In the genomic region with DNA sequence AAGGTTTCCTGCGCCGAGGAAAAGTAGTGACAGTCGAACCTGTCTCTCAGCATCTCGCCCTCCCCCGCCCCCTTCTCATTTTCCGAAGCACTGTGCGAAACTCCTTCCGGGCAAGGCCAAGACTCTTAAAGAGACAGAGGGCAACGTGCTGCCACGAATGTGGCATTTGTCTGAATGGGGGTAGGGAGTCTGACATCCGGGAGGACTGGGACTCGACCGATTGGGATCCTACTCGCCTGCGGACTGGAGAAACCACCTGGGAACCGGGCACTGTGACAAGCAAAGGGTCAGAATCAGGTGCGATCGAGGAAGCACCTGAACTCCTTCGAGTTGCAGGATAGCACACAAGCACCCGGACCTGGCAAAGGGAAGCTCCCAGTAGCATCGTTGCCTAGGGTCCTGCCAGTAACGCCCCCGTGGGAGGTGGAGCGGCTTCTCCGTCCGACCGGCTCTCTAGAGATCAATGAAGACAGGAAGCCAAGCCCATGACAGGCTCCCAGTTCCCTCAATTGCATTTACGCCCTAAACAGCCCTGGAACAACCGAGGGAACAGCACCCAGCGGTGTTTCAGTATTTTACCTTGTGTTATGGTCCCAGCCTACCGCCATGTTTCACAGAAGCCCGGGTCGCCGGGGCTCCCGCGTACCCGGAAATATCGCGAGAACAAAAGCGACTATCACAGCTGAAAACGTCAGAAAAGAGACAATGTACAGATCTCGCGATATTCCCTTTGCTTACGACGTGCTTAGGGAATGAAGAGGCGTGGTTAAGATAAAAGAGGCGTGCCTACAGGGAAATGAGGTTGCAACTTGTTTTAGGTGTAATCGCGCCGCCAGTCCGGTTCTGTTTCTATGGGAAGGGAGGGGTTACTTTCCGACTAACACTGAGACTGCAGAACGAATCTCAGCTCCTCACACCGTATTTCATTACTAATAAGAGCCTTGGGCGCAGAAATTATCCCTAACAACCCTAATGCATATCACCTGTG, we compare ENCODE assay signal across 8 cellular contexts. TPM values are rescaled to one million over a fixed set of nuclear protein-coding genes. Genes with fewer than 3 reads are reported as not detected.
A peak's percentile ranks its signal among the peaks of the same experiment; 100 is the strongest.
DNase-seq lines count a peak whose midpoint lies in the region; ATAC-seq lines count a peak whose summit lies in the region.

A gene with protein sequence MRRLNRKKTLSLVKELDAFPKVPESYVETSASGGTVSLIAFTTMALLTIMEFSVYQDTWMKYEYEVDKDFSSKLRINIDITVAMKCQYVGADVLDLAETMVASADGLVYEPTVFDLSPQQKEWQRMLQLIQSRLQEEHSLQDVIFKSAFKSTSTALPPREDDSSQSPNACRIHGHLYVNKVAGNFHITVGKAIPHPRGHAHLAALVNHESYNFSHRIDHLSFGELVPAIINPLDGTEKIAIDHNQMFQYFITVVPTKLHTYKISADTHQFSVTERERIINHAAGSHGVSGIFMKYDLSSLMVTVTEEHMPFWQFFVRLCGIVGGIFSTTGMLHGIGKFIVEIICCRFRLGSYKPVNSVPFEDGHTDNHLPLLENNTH (minus strand): TSS at position 637 of the 988 bp plus-strand sequence. CDS start 9,539 bp downstream, outside the sequence.

- WGBS in mesenchymal stem cell: under 1% methylated on average over 52 of the region's 55 CpGs

- H3K4me1 Mint-ChIP-seq in activated CD8-positive, alpha-beta memory T cell treated with anti-CD3 and anti-CD28 coated beads, Interleukin-2, amount 10 ng/mL, durations not matched to agents 7 days and 5 days: peaks cover 35% of the 10 kb centered on the region

- H3K4me3 ChIP-seq in NT2/D1 (ENCODE audit: insufficient read length, low read depth) (peak within 1 kb of the TSS; percentile 99), endocrine pancreas (ENCODE audit: control insufficient read depth, insufficient read depth, low read length) (peak within 1 kb of the TSS; percentile 88), mesenchymal stem cell (ENCODE audit: insufficient read depth in 1 of 2, low read depth in 1 of 2, low read length in 2 of 2) (peak within 1 kb of the TSS; percentile 91 to 97)

- H3K9ac ChIP-seq in NT2/D1 (ENCODE audit: insufficient read length, low read depth) (peak within 1 kb of the TSS; percentile 98), endocrine pancreas (ENCODE audit: control insufficient read depth, insufficient read depth, low read length) (peak within 1 kb of the TSS; percentile 81), mesenchymal stem cell (ENCODE audit: low read length) (peak within 1 kb of the TSS; percentile 95)

- H3K27ac ChIP-seq in mesenchymal stem cell (ENCODE audit: low read length, poor library complexity, severe bottlenecking): peak within 1 kb of the TSS; percentile 92

- H3K4ac ChIP-seq in mesenchymal stem cell (ENCODE audit: low read depth in 1 of 2, low read length in 2 of 2): peak within 1 kb of the TSS; percentile 12 to 82

- peak within 1 kb of the TSS; percentile 88 for H3K27ac Mint-ChIP-seq in activated CD8-positive, alpha-beta memory T cell treated with anti-CD3 and anti-CD28 coated beads, Interleukin-2, amount 10 ng/mL, durations not matched to agents 7 days and 5 days

- H3K14ac ChIP-seq in mesenchymal stem cell (ENCODE audit: low read length in 2 of 2): peak within 1 kb of the TSS in 1 of 2 experiments; percentile 30

- peak within 1 kb of the TSS; percentile 35 for H2BK120ac ChIP-seq in mesenchymal stem cell (ENCODE audit: low read depth, low read length)

- peak within 1 kb of the TSS; percentile 84 for H3K4me3 Mint-ChIP-seq in activated CD8-positive, alpha-beta memory T cell treated with anti-CD3 and anti-CD28 coated beads, Interleukin-2, amount 10 ng/mL, durations not matched to agents 7 days and 5 days

- peak within 1 kb of the TSS; percentile 88 for H4K91ac ChIP-seq in mesenchymal stem cell (ENCODE audit: low read length)

- H3K18ac ChIP-seq in mesenchymal stem cell (ENCODE audit: low read depth in 1 of 2, low read length in 2 of 2): peak within 1 kb of the TSS; percentile 84 to 89

- no peaks in the 10 kb centered on the region for H3K27me3 Mint-ChIP-seq in activated CD8-positive, alpha-beta memory T cell treated with anti-CD3 and anti-CD28 coated beads, Interleukin-2, amount 10 ng/mL, durations not matched to agents 7 days and 5 days

- peaks cover 17% of the 10 kb centered on the region for H3K36me3 Mint-ChIP-seq in activated CD8-positive, alpha-beta memory T cell treated with anti-CD3 and anti-CD28 coated beads, Interleukin-2, amount 10 ng/mL, durations not matched to agents 7 days and 5 days

- H3K27me3 ChIP-seq in NT2/D1 (ENCODE audit: insufficient read depth, insufficient read length) (no peaks in the 10 kb centered on the region), endocrine pancreas (ENCODE audit: control insufficient read depth, insufficient read depth, low read length) (no peaks in the 10 kb centered on the region), mesenchymal stem cell (ENCODE audit: control insufficient read depth in 1 of 2, insufficient read depth in 1 of 2, low read length in 2 of 2) (no peaks in the 10 kb centered on the region)

- peak within 1 kb of the TSS; percentile 53 for H3K4me2 ChIP-seq in mesenchymal stem cell (ENCODE audit: low read length, poor library complexity, severe bottlenecking)

- H2BK15ac ChIP-seq in mesenchymal stem cell (ENCODE audit: low read depth, poor library complexity, severe bottlenecking): peak within 1 kb of the TSS; percentile 87

- H2BK5ac ChIP-seq in mesenchymal stem cell (ENCODE audit: low read depth, low read length, poor library complexity, severe bottlenecking): peak within 1 kb of the TSS; percentile 51

- H3K79me1 ChIP-seq in mesenchymal stem cell (replicated peaks; ENCODE audit: low read length, poor library complexity, severe bottlenecking): peaks cover 9% of the 10 kb centered on the region

- peak within 1 kb of the TSS; percentile 94 for H4K8ac ChIP-seq in mesenchymal stem cell (ENCODE audit: low read length)

- no peaks in the 10 kb centered on the region for H3K4me1 ChIP-seq in NT2/D1 (ENCODE audit: insufficient read depth, insufficient read length)
- H3K4me1 ChIP-seq in endocrine pancreas (ENCODE audit: control insufficient read depth, insufficient read depth, low read length): peaks cover 17% of the 10 kb centered on the region
- H3K4me1 ChIP-seq in mesenchymal stem cell (ENCODE audit: control insufficient read depth, insufficient read depth, low read depth, low read length): no peaks in the 10 kb centered on the region

- H2AFZ ChIP-seq in mesenchymal stem cell (ENCODE audit: low read depth, low read length): peak within 1 kb of the TSS; percentile 65

- CTCF ChIA-PET in activated CD8-positive, alpha-beta memory T cell treated with anti-CD3 and anti-CD28 coated beads, Interleukin-2, amount 10 ng/mL, durations not matched to agents 7 days and 5 days (lab: Charles Lee): interaction anchor here (1.1 kb wide), 1 partner anchor 64 kb away, joined by 3 read pairs; no protein-coding TSS in a partner anchor

- H2AK5ac ChIP-seq in mesenchymal stem cell (ENCODE audit: low read length, severe bottlenecking): peak within 1 kb of the TSS; percentile 14

- peak; percentile 96 for ATAC-seq in GM21381 (IDR thresholded peaks at IDR 0.05; ENCODE audit: unreplicated experiment)
- peak; percentile 94 for ATAC-seq in activated CD8-positive, alpha-beta memory T cell treated with anti-CD3 and anti-CD28 coated beads, Interleukin-2, amount 10 ng/mL, durations not matched to agents 7 days and 5 days

- H3K36me3 ChIP-seq in NT2/D1 (ENCODE audit: insufficient read depth, insufficient read length, low read length): peaks cover 19% of the 10 kb centered on the region
- H3K36me3 ChIP-seq in endocrine pancreas (ENCODE audit: control insufficient read depth, insufficient read depth, low read length): no peaks in the 10 kb centered on the region
- H3K36me3 ChIP-seq in mesenchymal stem cell (ENCODE audit: control insufficient read depth in 1 of 2, insufficient read depth in 2 of 2, low read depth in 1 of 2, low read length in 2 of 2): peaks cover 0 to 13% of the 10 kb centered on the region in 2 experiments

- H3K9me3 ChIP-seq in NT2/D1 (ENCODE audit: insufficient read depth, low read length) (0 out of 2 replicates have a peak, but pooled peaks cover 7% of the 10 kb centered on the region), endocrine pancreas (ENCODE audit: control insufficient read depth, low read length) (no peaks in the 10 kb centered on the region), mesenchymal stem cell (ENCODE audit: control insufficient read depth, low read length) (no peaks in the 10 kb centered on the region)

- DNase-seq in COR-L47 (lab: John Stamatoyannopoulos, UW) (peak; percentile 92), HUDEP-2 (lab: John Stamatoyannopoulos, UW; ENCODE audit: unreplicated experiment in 76 of 76) (peak; percentile 10 to 98 (median 85)), NT2/D1 (ENCODE audit: low read depth, low spot score) (peak; percentile 100), mesenchymal stem cell (peak; percentile 99)
- DNase-seq in activated CD8-positive, alpha-beta memory T cell treated with anti-CD3 and anti-CD28 coated beads, Interleukin-2, amount 10 ng/mL, durations not matched to agents 7 days and 5 days: peak; percentile 95
- peak; percentile 81 for DNase-seq in stimulated activated CD8-positive, alpha-beta memory T cell treated with anti-CD3 and anti-CD28 coated beads, Interleukin-12 subunit alpha, Interleukin-12 subunit beta, amount 100 ng/mL, for 4 hours (ENCODE audit: low read depth)

- no peak within 1 kb of the TSS for H3K23ac ChIP-seq in mesenchymal stem cell (ENCODE audit: low read length in 2 of 2)

- H2BK12ac ChIP-seq in mesenchymal stem cell (ENCODE audit: low read length in 2 of 2): peak within 1 kb of the TSS in 1 of 2 experiments; percentile 67

- H3K9me3 Mint-ChIP-seq in activated CD8-positive, alpha-beta memory T cell treated with anti-CD3 and anti-CD28 coated beads, Interleukin-2, amount 10 ng/mL, durations not matched to agents 7 days and 5 days (ENCODE audit: low read depth): no peaks in the 10 kb centered on the region

RNA-seq across cellular contexts. Expression of the gene that starts here (rescaled TPM):
- total RNA-seq in activated CD8-positive, alpha-beta memory T cell treated with anti-CD3 and anti-CD28 coated beads, Interleukin-2, amount 10 ng/mL, durations not matched to agents 7 days and 5 days: 10 to 100 TPM; 67.0 to 75.5 TPM
- polyA plus RNA-seq in mesenchymal stem cell (2013, experiment 1 of 2): 128 TPM
- 146 TPM for polyA plus RNA-seq in mesenchymal stem cell (2013, experiment 2 of 2)

Comparison
In these comparisons a context has a peak if more than half of its experiments do, and no peak if none do; other contexts are left out.
1. Peak in every context shown above with its lines: DNase-seq, ATAC-seq, H3K4me3 ChIP-seq and H3K27ac ChIP-seq.